16 cellular contexts compared by ENCODE assay signal in the genomic region with DNA sequence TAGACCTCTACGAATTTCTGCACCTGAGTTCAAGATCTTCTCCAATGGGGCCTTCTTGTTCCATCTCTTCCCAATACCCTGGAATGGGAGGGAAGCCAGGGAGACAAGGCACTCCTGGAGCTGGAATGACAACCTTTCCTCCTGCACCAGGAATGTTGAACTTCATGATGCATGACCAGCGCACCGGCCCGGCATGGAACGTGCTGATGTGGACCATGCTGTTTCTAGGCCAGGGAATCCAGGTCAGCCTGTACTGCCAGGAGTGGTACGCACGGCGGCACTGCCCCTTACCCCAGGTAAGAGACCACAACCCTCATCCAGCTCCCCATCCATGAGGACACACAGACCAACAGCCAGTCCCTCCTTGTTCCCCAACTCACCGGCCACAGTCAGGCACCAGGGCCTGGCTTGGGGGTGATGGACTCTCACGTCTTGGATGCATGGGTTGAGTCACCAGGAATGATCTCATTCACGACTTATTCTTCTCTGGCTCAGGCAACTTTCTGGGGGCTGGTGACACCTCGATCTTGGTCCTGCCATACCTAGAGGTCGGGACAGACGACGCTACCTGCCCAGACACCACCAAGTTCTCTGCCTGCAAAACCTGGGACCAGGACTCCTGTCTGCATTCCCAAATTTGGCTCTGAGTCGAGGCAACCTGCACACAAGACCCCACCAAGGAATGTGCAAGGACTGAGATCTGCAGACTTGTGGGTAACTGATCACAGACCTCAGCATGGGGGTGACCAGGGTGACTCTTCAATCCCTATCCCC. TPM values are rescaled to one million over a fixed set of nuclear protein-coding genes. Genes with fewer than 3 reads are reported as not detected.
DNase-seq lines count a peak whose midpoint lies in the region; ATAC-seq and TF ChIP-seq lines count a peak whose summit lies in the region.
"Had no signal": no experiment of that assay in that cellular context is flagged by ENCODE, and none has a peak within 500 bp of the region (broad histone marks: within the 10 kb centered on the region; RNA-seq: fewer than 3 reads in every experiment).

No MANE protein-coding gene starts in this region.

- no peak for TF ChIP-seq POLR2A in sigmoid colon (IDR thresholded peaks at IDR 0.05)

- H3K4me1 ChIP-seq in sigmoid colon (no peaks in the 10 kb centered on the region), left lung (no peaks in the 10 kb centered on the region)

- TF ChIP-seq CTCF in sigmoid colon (IDR thresholded peaks at IDR 0.05) = no peak
- no peak for TF ChIP-seq CTCF in left lung (IDR thresholded peaks at IDR 0.05)

- H3K9me3 ChIP-seq in sigmoid colon = no peaks in the 10 kb centered on the region
- no peaks in the 10 kb centered on the region for H3K9me3 ChIP-seq in left lung
- H3K9me3 ChIP-seq: ovary, spleen had no signal

- H3K4me3 Mint-ChIP-seq in stimulated activated naive CD8-positive, alpha-beta T cell treated with anti-CD3 and anti-CD28 coated beads, Interleukin-15, amount 100 ng/mL, for 72 hours = no peak overlapping the region
- H3K4me3 Mint-ChIP-seq: activated CD4-positive, alpha-beta T cell treated with anti-CD3 and anti-CD28 coated beads, Interleukin-2, amount 10 ng/mL, durations not matched to agents 24 days and 14 days; activated T-helper 1 cell treated with anti-CD3 and anti-CD28 coated beads, Interleukin-12 subunit alpha, Interleukin-12 subunit beta, Interleukin-2, Interleukin-4 antibody, amounts not matched to agents 30 ng/mL and 10 ng/mL and 1 ng/mL, durations not matched to agents 14 hours and 24 hours and 36 hours had no signal

- no peaks in the 10 kb centered on the region for H3K4me1 Mint-ChIP-seq in stimulated activated naive CD8-positive, alpha-beta T cell treated with anti-CD3 and anti-CD28 coated beads, Interleukin-15, amount 100 ng/mL, for 72 hours
- H3K4me1 Mint-ChIP-seq: activated CD4-positive, alpha-beta T cell treated with anti-CD3 and anti-CD28 coated beads, Interleukin-2, amount 10 ng/mL, durations not matched to agents 24 days and 14 days had no signal

- H3K27me3 Mint-ChIP-seq in stimulated activated naive CD8-positive, alpha-beta T cell treated with anti-CD3 and anti-CD28 coated beads, Interleukin-15, amount 100 ng/mL, for 72 hours = no peaks in the 10 kb centered on the region

- H3K27me3 ChIP-seq in sigmoid colon (no peaks in the 10 kb centered on the region), left lung (no peaks in the 10 kb centered on the region)
- H3K27me3 ChIP-seq: ovary, spleen had no signal

- 92 to 93% methylated on average over 16 of the region's 16 CpGs for WGBS in sigmoid colon, 2 donors

- H3K27ac ChIP-seq in sigmoid colon (no peak overlapping the region), left lung (no peak overlapping the region)
- H3K27ac ChIP-seq: ovary had no signal

- no peaks in the 10 kb centered on the region for H3K9me3 Mint-ChIP-seq in stimulated activated naive CD8-positive, alpha-beta T cell treated with anti-CD3 and anti-CD28 coated beads, Interleukin-15, amount 100 ng/mL, for 72 hours
- H3K9me3 Mint-ChIP-seq: activated CD4-positive, alpha-beta T cell treated with anti-CD3 and anti-CD28 coated beads, Interleukin-2, amount 10 ng/mL, durations not matched to agents 24 days and 14 days; activated T-helper 1 cell treated with anti-CD3 and anti-CD28 coated beads, Interleukin-12 subunit alpha, Interleukin-12 subunit beta, Interleukin-2, Interleukin-4 antibody, amounts not matched to agents 30 ng/mL and 10 ng/mL and 1 ng/mL, durations not matched to agents 14 hours and 24 hours and 36 hours had no signal

- intact Hi-C loops in sigmoid colon (cut with DNase I) (no loop called here), left lung (cut with DNase I) (no loop called here)

- H3K36me3 ChIP-seq in sigmoid colon (no peaks in the 10 kb centered on the region), left lung (no peaks in the 10 kb centered on the region)
- H3K36me3 ChIP-seq: ovary had no signal

- ATAC-seq in stimulated activated naive CD8-positive, alpha-beta T cell treated with anti-CD3 and anti-CD28 coated beads, Interleukin-15, Interleukin-2, amounts not matched to agents 100 U/mL and 50 U/mL, for 24 hours = peak; percentile 40
- ATAC-seq in stimulated activated naive CD8-positive, alpha-beta T cell treated with anti-CD3 and anti-CD28 coated beads, Interleukin-15, amount 100 ng/mL, for 72 hours = no peak
- ATAC-seq in SK-N-SH treated with all-trans-retinoic acid at 6 μM for 48 hours (0 out of 3 replicates have a peak, but pooled peaks have one; percentile 33), left lung (no peak)

- TF ChIP-seq EP300 in sigmoid colon (IDR thresholded peaks at IDR 0.05) = no peak

- DNase-seq in stimulated activated naive CD8-positive, alpha-beta T cell treated with anti-CD3 and anti-CD28 coated beads, Interleukin-15, Interleukin-2, amounts not matched to agents 100 U/mL and 50 U/mL, for 24 hours = no peak
- DNase-seq in stimulated activated naive CD8-positive, alpha-beta T cell treated with anti-CD3 and anti-CD28 coated beads, Interleukin-15, amount 100 ng/mL, for 72 hours = no peak
- peak; percentile 54 for DNase-seq in glomerular visceral epithelial cell (ENCODE audit: extremely low spot score)
- DNase-seq in MV-4-11 (lab: John Stamatoyannopoulos, UW) = no peak
- no peak for DNase-seq in sigmoid colon
- DNase-seq in NCI-H146 treated with DMSO at 0.1 percent for 48 hours (lab: John Stamatoyannopoulos, UW; ENCODE audit: unreplicated experiment) = no peak
- DNase-seq in left lung = no peak
- DNase-seq: activated CD4-positive, alpha-beta T cell treated with anti-CD3 and anti-CD28 coated beads, Interleukin-2, amount 10 ng/mL, durations not matched to agents 24 days and 14 days; dermis blood vessel endothelial cell; NCI-H1694; NCI-H524; ovary; RPMI8226; spleen had no signal

- H3K4me3 ChIP-seq in sigmoid colon (no peak overlapping the region), left lung (no peak overlapping the region)
- H3K4me3 ChIP-seq: ovary had no signal

- H3K27ac Mint-ChIP-seq in stimulated activated naive CD8-positive, alpha-beta T cell treated with anti-CD3 and anti-CD28 coated beads, Interleukin-15, amount 100 ng/mL, for 72 hours = no peak overlapping the region
- H3K27ac Mint-ChIP-seq: activated CD4-positive, alpha-beta T cell treated with anti-CD3 and anti-CD28 coated beads, Interleukin-2, amount 10 ng/mL, durations not matched to agents 24 days and 14 days; activated T-helper 1 cell treated with anti-CD3 and anti-CD28 coated beads, Interleukin-12 subunit alpha, Interleukin-12 subunit beta, Interleukin-2, Interleukin-4 antibody, amounts not matched to agents 30 ng/mL and 10 ng/mL and 1 ng/mL, durations not matched to agents 14 hours and 24 hours and 36 hours had no signal

TF ChIP-seq in SK-N-SH treated with all-trans-retinoic acid at 6 μM for 48 hours, 23 proteins besides CTCF, POLR2A, EP300 and RAD21 (continues in another document):
- TF ChIP-seq ZNF70 (CRISPR knock-in tag; IDR thresholded peaks at IDR 0.05) (no peak), ISL1 (CRISPR knock-in tag; IDR thresholded peaks at IDR 0.05) (no peak), SNAI2 (CRISPR knock-in tag; IDR thresholded peaks at IDR 0.05) (no peak), ZFP30 (CRISPR knock-in tag; IDR thresholded peaks at IDR 0.05) (no peak), CSDC2 (CRISPR knock-in tag; IDR thresholded peaks at IDR 0.05) (no peak), ZC3H10 (CRISPR knock-in tag; IDR thresholded peaks at IDR 0.05) (no peak)
- TF ChIP-seq, protein P1, sequence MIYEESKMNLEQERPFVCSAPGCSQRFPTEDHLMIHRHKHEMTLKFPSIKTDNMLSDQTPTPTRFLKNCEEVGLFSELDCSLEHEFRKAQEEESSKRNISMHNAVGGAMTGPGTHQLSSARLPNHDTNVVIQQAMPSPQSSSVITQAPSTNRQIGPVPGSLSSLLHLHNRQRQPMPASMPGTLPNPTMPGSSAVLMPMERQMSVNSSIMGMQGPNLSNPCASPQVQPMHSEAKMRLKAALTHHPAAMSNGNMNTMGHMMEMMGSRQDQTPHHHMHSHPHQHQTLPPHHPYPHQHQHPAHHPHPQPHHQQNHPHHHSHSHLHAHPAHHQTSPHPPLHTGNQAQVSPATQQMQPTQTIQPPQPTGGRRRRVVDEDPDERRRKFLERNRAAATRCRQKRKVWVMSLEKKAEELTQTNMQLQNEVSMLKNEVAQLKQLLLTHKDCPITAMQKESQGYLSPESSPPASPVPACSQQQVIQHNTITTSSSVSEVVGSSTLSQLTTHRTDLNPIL (CRISPR knock-in tag; IDR thresholded peaks at IDR 0.05; ENCODE audit: low read depth) = no peak

RNA-seq across cellular contexts. Expression of a gene that starts 20.5 kb away (rescaled TPM):
- total RNA-seq in sigmoid colon (under 1 TPM in 2 of 4 donors, not detected in 2; 0.41 to 0.55 TPM), left lung (not detected)
- polyA plus RNA-seq in sigmoid colon = under 1 TPM in 1 of 3 donors, not detected in 2; 0.09 TPM
- total RNA-seq: activated CD4-positive, alpha-beta T cell treated with anti-CD3 and anti-CD28 coated beads, Interleukin-2, amount 10 ng/mL, durations not matched to agents 24 days and 14 days; activated T-helper 1 cell treated with anti-CD3 and anti-CD28 coated beads, Interleukin-12 subunit alpha, Interleukin-12 subunit beta, Interleukin-2, Interleukin-4 antibody, amounts not matched to agents 30 ng/mL and 10 ng/mL and 1 ng/mL, durations not matched to agents 14 hours and 24 hours and 36 hours; dermis blood vessel endothelial cell had no signal

RNA-seq across cellular contexts. Expression of a gene that starts 26.3 kb away (rescaled TPM):
- total RNA-seq in sigmoid colon (100 to 1,000 TPM; 127 to 444 (median 384) TPM), left lung (10 to 100 TPM; 25.4 to 29.1 TPM)
- 100 to 1,000 TPM in 1 of 3 donors, 10 to 100 TPM in 1, 1 to 10 TPM in 1; 3.0 to 133 (median 35.9) TPM for polyA plus RNA-seq in sigmoid colon
- total RNA-seq: activated CD4-positive, alpha-beta T cell treated with anti-CD3 and anti-CD28 coated beads, Interleukin-2, amount 10 ng/mL, durations not matched to agents 24 days and 14 days; activated T-helper 1 cell treated with anti-CD3 and anti-CD28 coated beads, Interleukin-12 subunit alpha, Interleukin-12 subunit beta, Interleukin-2, Interleukin-4 antibody, amounts not matched to agents 30 ng/mL and 10 ng/mL and 1 ng/mL, durations not matched to agents 14 hours and 24 hours and 36 hours had no signal

RNA-seq across cellular contexts. Expression of a gene that starts 44.6 kb away (rescaled TPM):
- total RNA-seq in sigmoid colon = 10 to 100 TPM; 31.9 to 41.4 (median 35.7) TPM
- polyA plus RNA-seq in sigmoid colon = 10 to 100 TPM; 20.1 to 33.4 (median 27.0) TPM
- total RNA-seq in left lung = 10 to 100 TPM; 36.4 to 41.4 TPM

RNA-seq across cellular contexts. Expression of a gene that starts 56.8 kb away (rescaled TPM):
- total RNA-seq in sigmoid colon = 10 to 100 TPM; 10.3 to 16.6 (median 15.8) TPM
- 10 to 100 TPM in 1 of 3 donors, 1 to 10 TPM in 2; 2.3 to 12.0 (median 2.4) TPM for polyA plus RNA-seq in sigmoid colon
- 10 to 100 TPM; 34.6 to 39.2 TPM for total RNA-seq in left lung

RNA-seq across cellular contexts. Expression of a gene that starts 57.0 kb away (rescaled TPM):
- total RNA-seq in sigmoid colon = 10 to 100 TPM; 18.6 to 51.0 (median 26.0) TPM
- 10 to 100 TPM in 1 of 3 donors, 1 to 10 TPM in 2; 1.2 to 25.8 (median 1.8) TPM for polyA plus RNA-seq in sigmoid colon
- total RNA-seq in left lung = 10 to 100 TPM; 33.1 to 36.3 TPM

Comparison
In these comparisons a context has a peak if more than half of its experiments do, and no peak if none do; other contexts are left out.
1. ATAC-seq: peak in stimulated activated naive CD8-positive, alpha-beta T cell treated with anti-CD3 and anti-CD28 coated beads, Interleukin-15, Interleukin-2, amounts not matched to agents 100 U/mL and 50 U/mL, for 24 hours (single experiment) and SK-N-SH treated with all-trans-retinoic acid at 6 μM for 48 hours (single experiment); none in stimulated activated naive CD8-positive, alpha-beta T cell treated with anti-CD3 and anti-CD28 coated beads, Interleukin-15, amount 100 ng/mL, for 72 hours (single experiment) and left lung (single experiment).
2. RNA of a gene that starts 26.3 kb away (total RNA-seq): 127 to 444 TPM in sigmoid colon; 25.4 to 29.1 TPM in left lung; every median in the first group is over 4 times any median in the second.